15 cellular contexts compared by ENCODE assay signal in the genomic region with DNA sequence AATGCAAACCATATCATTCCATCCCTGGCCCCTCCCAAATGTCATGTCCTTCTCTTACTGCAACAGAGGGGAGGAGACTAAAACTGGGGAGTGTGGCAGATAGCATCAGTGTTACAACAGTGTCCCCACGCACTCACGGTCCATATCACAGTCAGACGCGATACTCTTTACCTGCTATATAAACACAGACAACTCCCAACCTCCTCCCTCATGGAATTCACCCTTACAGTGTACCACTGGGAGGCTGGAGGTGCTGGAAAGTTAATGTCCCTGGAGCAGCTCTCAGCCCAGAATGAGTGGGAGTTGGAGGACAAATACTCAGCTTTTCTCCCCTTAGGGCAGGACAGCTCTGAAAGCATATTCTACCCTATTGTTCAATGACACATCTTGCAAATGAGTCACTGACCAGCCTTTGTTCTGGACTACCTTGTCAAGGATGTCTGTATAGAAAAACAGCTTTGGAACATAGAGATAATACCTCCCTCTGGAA.
DNase-seq lines count a peak whose midpoint lies in the region; FAIRE-seq and TF ChIP-seq lines count a peak whose summit lies in the region.
"Had no signal": no experiment of that assay in that cellular context is flagged by ENCODE, and none has a peak within 500 bp of the region (broad histone marks: within the 10 kb centered on the region; RNA-seq: fewer than 3 reads in every experiment).

No MANE protein-coding gene starts in this region.

- H3K27me3 ChIP-seq in small intestine (ENCODE audit: control insufficient read depth in 2 of 2, insufficient read depth in 2 of 2, low read length in 2 of 2) (no peaks in the 10 kb centered on the region), tibial artery (no peaks in the 10 kb centered on the region)
- H3K27me3 ChIP-seq: testis had no signal

- H3K27ac ChIP-seq in epithelial cell of prostate (peak overlapping the region; percentile 76), small intestine (ENCODE audit: low read depth in 1 of 2, low read length in 1 of 2) (no peak overlapping the region), tibial artery (no peak overlapping the region)
- H3K27ac ChIP-seq: 22Rv1, gastroesophageal sphincter, testis had no signal

- FAIRE-seq in small intestine (lab: Jason Lieb, UNC) = no peak

- no peaks in the 10 kb centered on the region for H3K4me1 ChIP-seq in small intestine (ENCODE audit: control insufficient read depth in 2 of 2, insufficient read depth in 1 of 2, low read depth in 1 of 2, low read length in 1 of 2)
- H3K4me1 ChIP-seq in tibial artery = no peaks in the 10 kb centered on the region
- H3K4me1 ChIP-seq: gastroesophageal sphincter, testis had no signal

- H3K9me3 ChIP-seq in small intestine (ENCODE audit: control insufficient read depth, low read depth) (no peaks in the 10 kb centered on the region), tibial artery (no peaks in the 10 kb centered on the region)
- H3K9me3 ChIP-seq: Caco-2, gastroesophageal sphincter, testis had no signal

- H3K36me3 ChIP-seq in small intestine (ENCODE audit: control insufficient read depth in 2 of 2, insufficient read depth in 2 of 2, low read length in 2 of 2) = no peaks in the 10 kb centered on the region
- no peaks in the 10 kb centered on the region for H3K36me3 ChIP-seq in tibial artery
- H3K36me3 ChIP-seq: gastroesophageal sphincter had no signal

- intact Hi-C loops in posterior cingulate gyrus (cut with DNase I) = no loop called here
- intact Hi-C loops in tibial artery (cut with DNase I; ENCODE audit: low total_unique reads) = no loop called here

- no peak overlapping the region for H3K4me3 ChIP-seq in small intestine (ENCODE audit: low read depth in 1 of 2, low read length in 2 of 2)
- H3K4me3 ChIP-seq in tibial artery = no peak overlapping the region
- H3K4me3 ChIP-seq: gastroesophageal sphincter, skin epidermis, testis had no signal

- DNase-seq in DMS53 (lab: John Stamatoyannopoulos, UW) (peak; percentile 28), DMS53 treated with DMSO at 0.1 percent for 48 hours (lab: John Stamatoyannopoulos, UW; ENCODE audit: unreplicated experiment) (no peak), OCI-M1 (lab: John Stamatoyannopoulos, UW) (peak; percentile 53), epithelial cell of prostate (ENCODE audit: low read depth, low spot score) (peak; percentile 85), small intestine (peak; percentile 3), posterior cingulate gyrus (no peak), retina (no peak), tibial artery (no peak)
- DNase-seq: activated naive CD4-positive, alpha-beta T cell treated with anti-CD3 and anti-CD28 coated beads, Interleukin-2, amount 50 U/mL, for 16 hours; Caco-2; NCI-H446; testis had no signal

- WGBS in small intestine, 3 donors = 74 to 86% (median 86%) methylated on average over 4 of the region's 4 CpGs

- no peak for TF ChIP-seq CTCF in tibial artery (IDR thresholded peaks at IDR 0.05)

Comparison
In these comparisons a context has a peak if more than half of its experiments do, and no peak if none do; other contexts are left out.
1. DNase-seq: peak in DMS53 (single experiment), OCI-M1 (single experiment), epithelial cell of prostate (single experiment) and small intestine (single experiment); none in DMS53 treated with DMSO at 0.1 percent for 48 hours (single experiment), posterior cingulate gyrus (0 of 10), retina (single experiment) and tibial artery (0 of 2).